Comparison of ENCODE assay signal across 18 cellular contexts in the genomic region with DNA sequence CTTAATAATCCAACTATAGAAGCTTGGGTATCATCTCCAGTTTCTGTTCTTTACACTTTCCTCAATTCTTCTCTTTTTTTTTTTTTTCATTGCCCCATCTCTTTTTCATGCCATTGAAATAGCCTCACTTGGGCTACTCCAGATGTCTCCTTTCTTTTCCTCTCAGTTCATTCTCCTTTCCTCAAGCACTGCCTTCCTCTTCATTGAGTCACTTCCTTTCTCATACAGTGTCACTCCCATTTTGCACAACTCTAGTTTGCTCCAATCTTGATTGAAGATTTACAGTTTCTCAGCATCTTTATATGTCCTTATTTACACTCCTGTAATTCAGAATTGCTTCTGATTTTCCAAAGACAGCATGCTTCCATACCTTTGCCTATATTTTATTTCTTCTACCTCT.
DNase-seq lines count a peak whose midpoint lies in the region; ATAC-seq and TF ChIP-seq lines count a peak whose summit lies in the region.
"Had no signal": no experiment of that assay in that cellular context is flagged by ENCODE, and none has a peak within 500 bp of the region (broad histone marks: within the 10 kb centered on the region; RNA-seq: fewer than 3 reads in every experiment).

No MANE protein-coding gene starts in this region.

- H3K9me3 Mint-ChIP-seq in stimulated activated naive B cell treated with anti-CD40 and anti-IgM and Interleukin-4, amounts not matched to agents 10 μg/mL and 1 μg/mL and 100 μg/mL, for 72 hours: no peaks in the 10 kb centered on the region
- H3K9me3 Mint-ChIP-seq: nephron progenitor cell had no signal

- H3K9me2 ChIP-seq in PC-3 (replicated peaks; ENCODE audit: low read length): no peaks in the 10 kb centered on the region

- peaks cover 46 to 53% of the 10 kb centered on the region in 2 donors for H3K36me3 Mint-ChIP-seq in stimulated activated naive B cell treated with anti-CD40 and anti-IgM and Interleukin-4, amounts not matched to agents 10 μg/mL and 1 μg/mL and 100 μg/mL, for 72 hours

- H3K27me3 ChIP-seq in PC-3 (ENCODE audit: low read length): no peaks in the 10 kb centered on the region
- H3K27me3 ChIP-seq: dorsolateral prefrontal cortex, heart right ventricle had no signal

- no peak overlapping the region for H3K4me3 Mint-ChIP-seq in stimulated activated naive B cell treated with anti-CD40 and anti-IgM and Interleukin-4, amounts not matched to agents 10 μg/mL and 1 μg/mL and 100 μg/mL, for 72 hours
- H3K4me3 Mint-ChIP-seq: activated naive CD8-positive, alpha-beta T cell; nephron progenitor cell had no signal

- no peaks in the 10 kb centered on the region; the same call in 1 of the 2 replicates for H3K4me1 ChIP-seq in PC-3 (ENCODE audit: insufficient read depth, low read length)
- H3K4me1 ChIP-seq: left ventricle myocardium inferior had no signal

- no peaks in the 10 kb centered on the region for H3F3A ChIP-seq in PC-3 (ENCODE audit: low read length, unreplicated experiment)

- POLR2A ChIA-PET in PC-3 (lab: Charles Lee; ENCODE audit: unreplicated experiment): no interaction called here

- H2AFZ ChIP-seq in PC-3 (ENCODE audit: low read length): no peak overlapping the region

- no peaks in the 10 kb centered on the region for H4K20me1 ChIP-seq in PC-3 (ENCODE audit: low read length)

- intact Hi-C loops in PC-3 (cut with micrococcal nuclease): no loop called here

- H3K79me2 ChIP-seq in PC-3 (ENCODE audit: low read length): no peaks in the 10 kb centered on the region

- H3K36me3 ChIP-seq in PC-3 (ENCODE audit: low read depth, low read length): peaks cover 56% of the 10 kb centered on the region

- H3K27ac Mint-ChIP-seq in stimulated activated naive B cell treated with anti-CD40 and anti-IgM and Interleukin-4, amounts not matched to agents 10 μg/mL and 1 μg/mL and 100 μg/mL, for 72 hours: no peak overlapping the region
- H3K27ac Mint-ChIP-seq: nephron progenitor cell had no signal

- BruUV-seq in PC-3 (replicated peaks; lab: Mats Ljungman, UMichigan): no TSS peak

- no peaks in the 10 kb centered on the region for H3K9me3 ChIP-seq in PC-3 (ENCODE audit: low read length)
- H3K9me3 ChIP-seq: heart right ventricle, left ventricle myocardium inferior, thoracic aorta had no signal

- no peaks in the 10 kb centered on the region for H3K4me1 Mint-ChIP-seq in stimulated activated naive B cell treated with anti-CD40 and anti-IgM and Interleukin-4, amounts not matched to agents 10 μg/mL and 1 μg/mL and 100 μg/mL, for 72 hours
- H3K4me1 Mint-ChIP-seq: nephron progenitor cell had no signal

- no peaks in the 10 kb centered on the region for H3K27me3 Mint-ChIP-seq in stimulated activated naive B cell treated with anti-CD40 and anti-IgM and Interleukin-4, amounts not matched to agents 10 μg/mL and 1 μg/mL and 100 μg/mL, for 72 hours
- H3K27me3 Mint-ChIP-seq: activated naive CD8-positive, alpha-beta T cell had no signal

- TF ChIP-seq CTCF in PC-3 (conservative IDR thresholded peaks at IDR 0.05; ENCODE audit: low read depth, low read length): no peak

- DNase-seq in EH (ENCODE audit: low read depth): peak; percentile 92
- DNase-seq in PC-3: peak; percentile 39
- DNase-seq in dermis blood vessel endothelial cell: peak; percentile 53
- peak; percentile 63 for DNase-seq in non-pigmented ciliary epithelial cell (ENCODE audit: low read depth)
- DNase-seq in pons (ENCODE audit: low spot score): no peak
- no peak for DNase-seq in NCI-H1105 (lab: John Stamatoyannopoulos, UW)
- DNase-seq in stimulated activated naive B cell treated with anti-CD40 and anti-IgM and Interleukin-4, amounts not matched to agents 10 μg/mL and 1 μg/mL and 100 μg/mL, for 72 hours: no peak
- DNase-seq in DMS153 treated with DMSO at 0.1 percent for 48 hours (lab: John Stamatoyannopoulos, UW; ENCODE audit: unreplicated experiment): no peak
- DNase-seq: dorsolateral prefrontal cortex, heart right ventricle, left ventricle myocardium inferior, NCI-H187, NCI-H82, nephron progenitor cell, SIG-M5 had no signal

- CTCF ChIA-PET in PC-3 (lab: Charles Lee): no interaction called here

- ATAC-seq in PC-3: peak; percentile 83
- ATAC-seq in stimulated activated naive B cell treated with anti-CD40 and anti-IgM and Interleukin-4, amounts not matched to agents 10 μg/mL and 1 μg/mL and 100 μg/mL, for 72 hours (replicated peaks): no peak
- ATAC-seq: heart right ventricle had no signal

- H3K27ac ChIP-seq in PC-3 (ENCODE audit: low read length): no peak overlapping the region
- H3K27ac ChIP-seq: dorsolateral prefrontal cortex, heart right ventricle, left ventricle myocardium inferior, thoracic aorta had no signal

- H3K9ac ChIP-seq in PC-3 (ENCODE audit: low read length): no peak overlapping the region

- H3K4me2 ChIP-seq in PC-3 (ENCODE audit: low read length): no peak overlapping the region
- H3K4me2 ChIP-seq: smooth muscle cell had no signal

- no peak overlapping the region for H3K4me3 ChIP-seq in PC-3 (ENCODE audit: low read length)
- H3K4me3 ChIP-seq: dorsolateral prefrontal cortex, heart right ventricle, left ventricle myocardium inferior, smooth muscle cell, thoracic aorta had no signal

Comparison
In these comparisons a context has a peak if more than half of its experiments do, and no peak if none do; other contexts are left out.
1. DNase-seq: peak in EH (single experiment), PC-3 (single experiment), dermis blood vessel endothelial cell (single experiment) and non-pigmented ciliary epithelial cell (single experiment); none in pons (single experiment), NCI-H1105 (single experiment), stimulated activated naive B cell treated with anti-CD40 and anti-IgM and Interleukin-4, amounts not matched to agents 10 μg/mL and 1 μg/mL and 100 μg/mL, for 72 hours (single experiment) and DMS153 treated with DMSO at 0.1 percent for 48 hours (single experiment).